ENCODE assay signal across 1 cellular context in the genomic region with DNA sequence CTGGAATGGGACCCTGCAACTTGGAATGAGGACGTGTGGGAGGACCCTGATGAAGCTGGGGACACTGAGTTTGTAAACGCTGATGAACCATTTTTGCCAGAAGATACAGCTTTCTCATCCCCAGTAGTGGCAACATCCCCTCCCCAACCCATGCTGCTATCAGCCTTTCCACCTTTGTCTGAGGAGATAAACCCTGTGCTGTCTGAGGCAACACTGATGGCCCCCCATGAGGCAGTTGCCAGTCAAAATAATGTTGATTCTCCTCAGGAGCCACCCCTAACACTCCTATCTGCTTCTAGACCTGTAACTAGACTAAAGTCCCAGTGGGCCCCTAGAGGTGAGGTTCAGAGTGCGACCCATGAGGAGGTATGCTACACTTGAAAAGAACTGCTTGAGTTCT.
TF ChIP-seq lines count a peak whose summit lies in the region.

No MANE protein-coding gene starts in this region.

TF ChIP-seq in K562, 482 proteins besides CTCF, POLR2A, EP300 and RAD21 (continued from another document and continues in another):
- TF ChIP-seq IRF9 (tag; IDR thresholded peaks at IDR 0.05) (no peak), RFX7 (CRISPR knock-in tag; IDR thresholded peaks at IDR 0.05) (no peak), BCL6 (CRISPR knock-in tag; IDR thresholded peaks at IDR 0.05) (no peak), PCBP1 (IDR thresholded peaks at IDR 0.05; ENCODE audit: low read depth, low read length, poor library complexity, severe bottlenecking) (no peak), SRSF1 (IDR thresholded peaks at IDR 0.05; ENCODE audit: low read depth, low read length) (no peak), NBN (IDR thresholded peaks at IDR 0.05; ENCODE audit: low read depth) (no peak), CREB1 (IDR thresholded peaks at IDR 0.05) (no peak), CREB1 (CRISPR knock-in tag; IDR thresholded peaks at IDR 0.05) (no peak), MAZ (CRISPR knock-in tag; conservative IDR thresholded peaks at IDR 0.05 in 1 of 2, IDR thresholded peaks at IDR 0.05 in 1 of 2) (no peak), ZNF253 (CRISPR knock-in tag; conservative IDR thresholded peaks at IDR 0.05) (no peak), TCFL5 (CRISPR knock-in tag; conservative IDR thresholded peaks at IDR 0.05) (no peak), MECOM (CRISPR knock-in tag; IDR thresholded peaks at IDR 0.05) (peak; percentile 89), TRIM24 (IDR thresholded peaks at IDR 0.05) (peak; percentile 27 to 28; a peak in 2 of 4 replicates), SMARCA4 (IDR thresholded peaks at IDR 0.05) (peak; percentile 67), MEIS2 (IDR thresholded peaks at IDR 0.05; ENCODE audit: partially characterized antibody) (peak; percentile 63), ZNF354B (CRISPR knock-in tag; IDR thresholded peaks at IDR 0.05) (no peak), SMARCE1 (IDR thresholded peaks at IDR 0.05) (peak; percentile 40; the same call in 1 of the 2 replicates), GTF3C2 (IDR thresholded peaks at IDR 0.05; ENCODE audit: borderline replicate concordance, extremely low read depth, insufficient read length) (no peak), ZNF57 (CRISPR knock-in tag; IDR thresholded peaks at IDR 0.05) (no peak), ARID3A (IDR thresholded peaks at IDR 0.05; ENCODE audit: borderline replicate concordance, low read depth, low read length) (no peak), SMAD3 (CRISPR knock-in tag; conservative IDR thresholded peaks at IDR 0.05) (no peak), MTA2 (IDR thresholded peaks at IDR 0.05; ENCODE audit: low read depth) (peak; percentile 60), THRAP3 (IDR thresholded peaks at IDR 0.05; ENCODE audit: borderline replicate concordance) (no peak), RERE (CRISPR knock-in tag; IDR thresholded peaks at IDR 0.05; ENCODE audit: borderline replicate concordance) (no peak), ZBTB43 (CRISPR knock-in tag; IDR thresholded peaks at IDR 0.05) (no peak), NCOA4 (IDR thresholded peaks at IDR 0.05; ENCODE audit: partially characterized antibody) (no peak), SP1 (CRISPR knock-in tag; IDR thresholded peaks at IDR 0.05) (no peak), NR4A1 (CRISPR knock-in tag; IDR thresholded peaks at IDR 0.05) (no peak), NR4A1 (tag; IDR thresholded peaks at IDR 0.05) (no peak), RBFOX2 (IDR thresholded peaks at IDR 0.05; ENCODE audit: low read depth, low read length) (no peak), FIP1L1 (IDR thresholded peaks at IDR 0.05; ENCODE audit: low read depth, low read length, poor library complexity, severe bottlenecking) (no peak), ZBTB34 (CRISPR knock-in tag; IDR thresholded peaks at IDR 0.05) (no peak), HBP1 (CRISPR knock-in tag; IDR thresholded peaks at IDR 0.05) (no peak), DEAF1 (CRISPR knock-in tag; IDR thresholded peaks at IDR 0.05) (no peak)
- TF ChIP-seq, protein P1, sequence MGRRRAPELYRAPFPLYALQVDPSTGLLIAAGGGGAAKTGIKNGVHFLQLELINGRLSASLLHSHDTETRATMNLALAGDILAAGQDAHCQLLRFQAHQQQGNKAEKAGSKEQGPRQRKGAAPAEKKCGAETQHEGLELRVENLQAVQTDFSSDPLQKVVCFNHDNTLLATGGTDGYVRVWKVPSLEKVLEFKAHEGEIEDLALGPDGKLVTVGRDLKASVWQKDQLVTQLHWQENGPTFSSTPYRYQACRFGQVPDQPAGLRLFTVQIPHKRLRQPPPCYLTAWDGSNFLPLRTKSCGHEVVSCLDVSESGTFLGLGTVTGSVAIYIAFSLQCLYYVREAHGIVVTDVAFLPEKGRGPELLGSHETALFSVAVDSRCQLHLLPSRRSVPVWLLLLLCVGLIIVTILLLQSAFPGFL (CRISPR knock-in tag; IDR thresholded peaks at IDR 0.05): no peak
- TF ChIP-seq, protein P2, sequence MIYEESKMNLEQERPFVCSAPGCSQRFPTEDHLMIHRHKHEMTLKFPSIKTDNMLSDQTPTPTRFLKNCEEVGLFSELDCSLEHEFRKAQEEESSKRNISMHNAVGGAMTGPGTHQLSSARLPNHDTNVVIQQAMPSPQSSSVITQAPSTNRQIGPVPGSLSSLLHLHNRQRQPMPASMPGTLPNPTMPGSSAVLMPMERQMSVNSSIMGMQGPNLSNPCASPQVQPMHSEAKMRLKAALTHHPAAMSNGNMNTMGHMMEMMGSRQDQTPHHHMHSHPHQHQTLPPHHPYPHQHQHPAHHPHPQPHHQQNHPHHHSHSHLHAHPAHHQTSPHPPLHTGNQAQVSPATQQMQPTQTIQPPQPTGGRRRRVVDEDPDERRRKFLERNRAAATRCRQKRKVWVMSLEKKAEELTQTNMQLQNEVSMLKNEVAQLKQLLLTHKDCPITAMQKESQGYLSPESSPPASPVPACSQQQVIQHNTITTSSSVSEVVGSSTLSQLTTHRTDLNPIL (CRISPR knock-in tag; IDR thresholded peaks at IDR 0.05): no peak
